In genomic region chr2:189285962-189286648, GRCh38 we compare ENCODE assay signal across 12 cellular contexts.
A peak's percentile ranks its signal among the peaks of the same experiment; 100 is the strongest.
DNase-seq lines count a peak whose midpoint lies in the region; ATAC-seq and TF ChIP-seq lines count a peak whose summit lies in the region.
"Had no signal": no experiment of that assay in that cellular context is flagged by ENCODE, and none has a peak within 500 bp of the region (broad histone marks: within the 10 kb centered on the region; RNA-seq: fewer than 3 reads in every experiment).

No MANE protein-coding gene starts in this region.

- peaks cover 7% of the 10 kb centered on the region for H3K36me3 ChIP-seq in ACC112 (ENCODE audit: insufficient read depth, low read length)

- peaks cover 46% of the 10 kb centered on the region for H3K4me1 ChIP-seq in ACC112 (ENCODE audit: control insufficient read depth, insufficient read depth, low read length, unreplicated experiment)

- H2AFZ ChIP-seq in ACC112 (ENCODE audit: low read length, unreplicated experiment): peak overlapping the region; percentile 81

- DNase-seq in HT1080 (ENCODE audit: low read depth) (peak; percentile 74), choroid plexus epithelial cell (ENCODE audit: low read depth) (peak; percentile 97), mesothelial cell of epicardium (ENCODE audit: low spot score in 2 of 2, unreplicated experiment in 2 of 2) (no peak), NK-92 (lab: John Stamatoyannopoulos, UW; ENCODE audit: unreplicated experiment) (no peak), retina (no peak)
- DNase-seq: DND-41, hippocampal formation, SIG-M5 had no signal

- peaks cover 6% of the 10 kb centered on the region for H3K36me3 Mint-ChIP-seq in mesothelial cell of epicardium

- H3K79me2 ChIP-seq in ACC112 (ENCODE audit: control insufficient read depth, insufficient read depth, low read length, unreplicated experiment): no peaks in the 10 kb centered on the region

- TF ChIP-seq CTCF in choroid plexus epithelial cell (conservative IDR thresholded peaks at IDR 0.05; ENCODE audit: low read depth, low read length) (no peak), mesothelial cell of epicardium (IDR thresholded peaks at IDR 0.05; ENCODE audit: unreplicated experiment) (no peak)

- H3K27ac ChIP-seq in ACC112 (ENCODE audit: low read depth, low read length): peak overlapping the region; percentile 95
- H3K27ac ChIP-seq: HL-60 had no signal

- H3K4me1 Mint-ChIP-seq in mesothelial cell of epicardium: peaks cover 33% of the 10 kb centered on the region

- H3K27ac Mint-ChIP-seq in mesothelial cell of epicardium: peak overlapping the region; percentile 86

- ATAC-seq in HG03520 (IDR thresholded peaks at IDR 0.05; ENCODE audit: unreplicated experiment) (no peak), HG02642 (IDR thresholded peaks at IDR 0.05; ENCODE audit: poor library complexity, unreplicated experiment) (no peak)

- H3K27me3 Mint-ChIP-seq in mesothelial cell of epicardium (ENCODE audit: low read depth): no peaks in the 10 kb centered on the region

- H3K27me3 ChIP-seq in ACC112 (ENCODE audit: insufficient read depth, low read length): no peaks in the 10 kb centered on the region

- H3K9me3 Mint-ChIP-seq in mesothelial cell of epicardium: peaks cover 7% of the 10 kb centered on the region

- peak overlapping the region; percentile 58; the same call in 1 of the 2 replicates for H3K4me3 ChIP-seq in ACC112 (ENCODE audit: low read depth, low read length)
- H3K4me3 ChIP-seq in choroid plexus epithelial cell (ENCODE audit: low read depth, low read length): no peak overlapping the region

- no peak overlapping the region for H3K4me3 Mint-ChIP-seq in mesothelial cell of epicardium

Comparison
In these comparisons a context has a peak if more than half of its experiments do, and no peak if none do; other contexts are left out.
1. DNase-seq: peak in HT1080 (single experiment) and choroid plexus epithelial cell (single experiment); none in mesothelial cell of epicardium (0 of 2), NK-92 (single experiment) and retina (single experiment).